Comparison of ENCODE assay signal across 1 cellular context in genomic region chr1:107936498-107937481, GRCh38.
TF ChIP-seq lines count a peak whose summit lies in the region.

No MANE protein-coding gene starts in this region.

TF ChIP-seq in GM12878, 131 proteins besides CTCF, POLR2A, EP300 and RAD21 (continued from another document and continues in another):
- TF ChIP-seq CEBPZ (IDR thresholded peaks at IDR 0.05; ENCODE audit: low read depth, low read length) (no peak), RAD51 (IDR thresholded peaks at IDR 0.05) (peak; percentile 61; the same call in 1 of the 2 replicates), ATF3 (IDR thresholded peaks at IDR 0.05; ENCODE audit: borderline replicate concordance, extremely low read depth, low read depth, low read length) (no peak), GABPA (IDR thresholded peaks at IDR 0.05; ENCODE audit: low read depth) (0 out of 2 replicates have a peak, but pooled peaks have one; percentile 23), SMARCA5 (IDR thresholded peaks at IDR 0.05) (no peak), ESRRA (IDR thresholded peaks at IDR 0.05; ENCODE audit: low read length) (no peak), NFYA (IDR thresholded peaks at IDR 0.05; ENCODE audit: borderline replicate concordance, low read depth, low read length) (no peak), E2F4 (IDR thresholded peaks at IDR 0.05; ENCODE audit: low read depth, low read length) (no peak), SMC3 (IDR thresholded peaks at IDR 0.05; ENCODE audit: borderline replicate concordance, low read length) (no peak), MXI1 (IDR thresholded peaks at IDR 0.05; ENCODE audit: low read depth, low read length) (no peak), EED (IDR thresholded peaks at IDR 0.05; ENCODE audit: low read depth) (peak; percentile 82; the same call in 1 of the 2 replicates), FOS (IDR thresholded peaks at IDR 0.05; ENCODE audit: borderline replicate concordance, extremely low read depth, insufficient read length) (no peak), RB1 (IDR thresholded peaks at IDR 0.05; ENCODE audit: borderline replicate concordance) (no peak), SREBF1 (IDR thresholded peaks at IDR 0.05; ENCODE audit: low read length) (no peak), TARDBP (IDR thresholded peaks at IDR 0.05; ENCODE audit: borderline replicate concordance) (no peak), RUNX3 (IDR thresholded peaks at IDR 0.05; ENCODE audit: low read length) (peak; percentile 90), HDGF (IDR thresholded peaks at IDR 0.05) (no peak), DPF2 (IDR thresholded peaks at IDR 0.05) (peak; percentile 70; the same call in 1 of the 2 replicates), IKZF1 (conservative IDR thresholded peaks at IDR 0.05) (peak; percentile 75), GATAD2B (conservative IDR thresholded peaks at IDR 0.05; ENCODE audit: low read depth) (no peak), IRF3 (IDR thresholded peaks at IDR 0.05) (no peak), E2F8 (IDR thresholded peaks at IDR 0.05; ENCODE audit: low read depth, partially characterized antibody) (no peak), PML (IDR thresholded peaks at IDR 0.05; ENCODE audit: low read length) (0 out of 2 replicates have a peak, but pooled peaks have one; percentile 16), JUND (IDR thresholded peaks at IDR 0.05; ENCODE audit: low read depth, low read length) (peak; percentile 74; the same call in 1 of the 2 replicates), CBX3 (IDR thresholded peaks at IDR 0.05; ENCODE audit: borderline replicate concordance, low read depth) (no peak), CBFB (IDR thresholded peaks at IDR 0.05; ENCODE audit: low read depth) (no peak), MYC (IDR thresholded peaks at IDR 0.05; ENCODE audit: insufficient read depth, insufficient read length, insufficient replicate concordance, low read length, severe bottlenecking) (no peak), SUZ12 (IDR thresholded peaks at IDR 0.05; ENCODE audit: unreplicated experiment) (no peak), MYB (IDR thresholded peaks at IDR 0.05; ENCODE audit: borderline replicate concordance, low read depth, low read length) (no peak), NFXL1 (IDR thresholded peaks at IDR 0.05; ENCODE audit: borderline replicate concordance) (no peak), EZH2 (IDR thresholded peaks at IDR 0.05; ENCODE audit: borderline replicate concordance, control insufficient read depth, low read depth, low read length) (no peak), STAT3 (IDR thresholded peaks at IDR 0.05; ENCODE audit: low read depth, low read length) (no peak), CEBPB (IDR thresholded peaks at IDR 0.05; ENCODE audit: borderline replicate concordance in 1 of 2, low read depth in 2 of 2, low read length in 2 of 2) (no peak), NR2F1 (conservative IDR thresholded peaks at IDR 0.05) (no peak), HCFC1 (IDR thresholded peaks at IDR 0.05; ENCODE audit: low read length) (no peak), CHD2 (IDR thresholded peaks at IDR 0.05; ENCODE audit: borderline replicate concordance, low read depth, low read length) (no peak), TCF7 (IDR thresholded peaks at IDR 0.05; ENCODE audit: borderline replicate concordance) (0 out of 2 replicates have a peak, but pooled peaks have one; percentile 43), BACH1 (IDR thresholded peaks at IDR 0.05; ENCODE audit: borderline replicate concordance) (peak; percentile 34; the same call in 1 of the 2 replicates), FOXM1 (IDR thresholded peaks at IDR 0.05; ENCODE audit: low read depth, low read length) (0 out of 2 replicates have a peak, but pooled peaks have one; percentile 52), KAT2A (conservative IDR thresholded peaks at IDR 0.05; ENCODE audit: control insufficient read depth, low read depth, low read length) (no peak), CBX5 (IDR thresholded peaks at IDR 0.05; ENCODE audit: low read depth) (no peak)
- TF ChIP-seq, protein P1, sequence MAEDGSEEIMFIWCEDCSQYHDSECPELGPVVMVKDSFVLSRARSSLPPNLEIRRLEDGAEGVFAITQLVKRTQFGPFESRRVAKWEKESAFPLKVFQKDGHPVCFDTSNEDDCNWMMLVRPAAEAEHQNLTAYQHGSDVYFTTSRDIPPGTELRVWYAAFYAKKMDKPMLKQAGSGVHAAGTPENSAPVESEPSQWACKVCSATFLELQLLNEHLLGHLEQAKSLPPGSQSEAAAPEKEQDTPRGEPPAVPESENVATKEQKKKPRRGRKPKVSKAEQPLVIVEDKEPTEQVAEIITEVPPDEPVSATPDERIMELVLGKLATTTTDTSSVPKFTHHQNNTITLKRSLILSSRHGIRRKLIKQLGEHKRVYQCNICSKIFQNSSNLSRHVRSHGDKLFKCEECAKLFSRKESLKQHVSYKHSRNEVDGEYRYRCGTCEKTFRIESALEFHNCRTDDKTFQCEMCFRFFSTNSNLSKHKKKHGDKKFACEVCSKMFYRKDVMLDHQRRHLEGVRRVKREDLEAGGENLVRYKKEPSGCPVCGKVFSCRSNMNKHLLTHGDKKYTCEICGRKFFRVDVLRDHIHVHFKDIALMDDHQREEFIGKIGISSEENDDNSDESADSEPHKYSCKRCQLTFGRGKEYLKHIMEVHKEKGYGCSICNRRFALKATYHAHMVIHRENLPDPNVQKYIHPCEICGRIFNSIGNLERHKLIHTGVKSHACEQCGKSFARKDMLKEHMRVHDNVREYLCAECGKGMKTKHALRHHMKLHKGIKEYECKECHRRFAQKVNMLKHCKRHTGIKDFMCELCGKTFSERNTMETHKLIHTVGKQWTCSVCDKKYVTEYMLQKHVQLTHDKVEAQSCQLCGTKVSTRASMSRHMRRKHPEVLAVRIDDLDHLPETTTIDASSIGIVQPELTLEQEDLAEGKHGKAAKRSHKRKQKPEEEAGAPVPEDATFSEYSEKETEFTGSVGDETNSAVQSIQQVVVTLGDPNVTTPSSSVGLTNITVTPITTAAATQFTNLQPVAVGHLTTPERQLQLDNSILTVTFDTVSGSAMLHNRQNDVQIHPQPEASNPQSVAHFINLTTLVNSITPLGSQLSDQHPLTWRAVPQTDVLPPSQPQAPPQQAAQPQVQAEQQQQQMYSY (CRISPR knock-in tag; IDR thresholded peaks at IDR 0.05), result no peak
- TF ChIP-seq, protein P2, sequence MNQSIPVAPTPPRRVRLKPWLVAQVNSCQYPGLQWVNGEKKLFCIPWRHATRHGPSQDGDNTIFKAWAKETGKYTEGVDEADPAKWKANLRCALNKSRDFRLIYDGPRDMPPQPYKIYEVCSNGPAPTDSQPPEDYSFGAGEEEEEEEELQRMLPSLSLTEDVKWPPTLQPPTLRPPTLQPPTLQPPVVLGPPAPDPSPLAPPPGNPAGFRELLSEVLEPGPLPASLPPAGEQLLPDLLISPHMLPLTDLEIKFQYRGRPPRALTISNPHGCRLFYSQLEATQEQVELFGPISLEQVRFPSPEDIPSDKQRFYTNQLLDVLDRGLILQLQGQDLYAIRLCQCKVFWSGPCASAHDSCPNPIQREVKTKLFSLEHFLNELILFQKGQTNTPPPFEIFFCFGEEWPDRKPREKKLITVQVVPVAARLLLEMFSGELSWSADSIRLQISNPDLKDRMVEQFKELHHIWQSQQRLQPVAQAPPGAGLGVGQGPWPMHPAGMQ (IDR thresholded peaks at IDR 0.05; ENCODE audit: borderline replicate concordance), result no peak
- TF ChIP-seq, protein P3, sequence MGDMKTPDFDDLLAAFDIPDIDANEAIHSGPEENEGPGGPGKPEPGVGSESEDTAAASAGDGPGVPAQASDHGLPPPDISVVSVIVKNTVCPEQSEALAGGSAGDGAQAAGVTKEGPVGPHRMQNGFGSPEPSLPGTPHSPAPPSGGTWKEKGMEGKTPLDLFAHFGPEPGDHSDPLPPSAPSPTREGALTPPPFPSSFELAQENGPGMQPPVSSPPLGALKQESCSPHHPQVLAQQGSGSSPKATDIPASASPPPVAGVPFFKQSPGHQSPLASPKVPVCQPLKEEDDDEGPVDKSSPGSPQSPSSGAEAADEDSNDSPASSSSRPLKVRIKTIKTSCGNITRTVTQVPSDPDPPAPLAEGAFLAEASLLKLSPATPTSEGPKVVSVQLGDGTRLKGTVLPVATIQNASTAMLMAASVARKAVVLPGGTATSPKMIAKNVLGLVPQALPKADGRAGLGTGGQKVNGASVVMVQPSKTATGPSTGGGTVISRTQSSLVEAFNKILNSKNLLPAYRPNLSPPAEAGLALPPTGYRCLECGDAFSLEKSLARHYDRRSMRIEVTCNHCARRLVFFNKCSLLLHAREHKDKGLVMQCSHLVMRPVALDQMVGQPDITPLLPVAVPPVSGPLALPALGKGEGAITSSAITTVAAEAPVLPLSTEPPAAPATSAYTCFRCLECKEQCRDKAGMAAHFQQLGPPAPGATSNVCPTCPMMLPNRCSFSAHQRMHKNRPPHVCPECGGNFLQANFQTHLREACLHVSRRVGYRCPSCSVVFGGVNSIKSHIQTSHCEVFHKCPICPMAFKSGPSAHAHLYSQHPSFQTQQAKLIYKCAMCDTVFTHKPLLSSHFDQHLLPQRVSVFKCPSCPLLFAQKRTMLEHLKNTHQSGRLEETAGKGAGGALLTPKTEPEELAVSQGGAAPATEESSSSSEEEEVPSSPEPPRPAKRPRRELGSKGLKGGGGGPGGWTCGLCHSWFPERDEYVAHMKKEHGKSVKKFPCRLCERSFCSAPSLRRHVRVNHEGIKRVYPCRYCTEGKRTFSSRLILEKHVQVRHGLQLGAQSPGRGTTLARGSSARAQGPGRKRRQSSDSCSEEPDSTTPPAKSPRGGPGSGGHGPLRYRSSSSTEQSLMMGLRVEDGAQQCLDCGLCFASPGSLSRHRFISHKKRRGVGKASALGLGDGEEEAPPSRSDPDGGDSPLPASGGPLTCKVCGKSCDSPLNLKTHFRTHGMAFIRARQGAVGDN (IDR thresholded peaks at IDR 0.05), result no peak
